ENCODE assay signal across 11 cellular contexts in genomic region chr1:32948905-32949304, GRCh38. TPM values are rescaled to one million over a fixed set of nuclear protein-coding genes. Genes with fewer than 3 reads are reported as not detected.
DNase-seq lines count a peak whose midpoint lies in the region; ATAC-seq and TF ChIP-seq lines count a peak whose summit lies in the region.
"Had no signal": no experiment of that assay in that cellular context is flagged by ENCODE, and none has a peak within 500 bp of the region (broad histone marks: within the 10 kb centered on the region; RNA-seq: fewer than 3 reads in every experiment).

No MANE protein-coding gene starts in this region.

- H3K4me3 ChIP-seq in epithelial cell of proximal tubule (ENCODE audit: low read depth, low read length) (no peak overlapping the region), muscle layer of colon (ENCODE audit: low read depth in 1 of 2, low read length in 2 of 2) (no peak overlapping the region), aorta (ENCODE audit: low read length in 2 of 2) (no peak overlapping the region)
- H3K4me3 ChIP-seq: lung had no signal

- H3K9me3 ChIP-seq in muscle layer of colon (ENCODE audit: low read length): no peaks in the 10 kb centered on the region
- no peaks in the 10 kb centered on the region for H3K9me3 ChIP-seq in aorta (ENCODE audit: control insufficient read depth, low read length)

- no peak for DNase-seq in activated CD4-positive, alpha-beta T cell treated with anti-CD3 and anti-CD28 coated beads for 36 hours
- no peak for DNase-seq in activated CD4-positive, alpha-beta T cell treated with anti-CD3 and anti-CD28 coated beads, Interleukin-2, amount 10 ng/mL, durations not matched to agents 7 days and 5 days
- DNase-seq in epithelial cell of proximal tubule (ENCODE audit: low read depth) (peak; percentile 80), aorta (no peak), NCI-H226 (no peak), caudate nucleus (lab: John Stamatoyannopoulos, UW) (no peak)
- DNase-seq: activated naive CD4-positive, alpha-beta T cell treated with anti-CD3 and anti-CD28 coated beads, Interleukin-2, amount 10 ng/mL, durations not matched to agents 7 days and 5 days had no signal

- WGBS in aorta, 2 donors: 4 to 6% methylated on average over 1 of the region's 1 CpG

- no peak overlapping the region for H3K9ac ChIP-seq in muscle layer of colon (ENCODE audit: low read length)

- no peaks in the 10 kb centered on the region for H3K27me3 Mint-ChIP-seq in activated CD4-positive, alpha-beta T cell treated with anti-CD3 and anti-CD28 coated beads for 36 hours
- no peaks in the 10 kb centered on the region for H3K27me3 Mint-ChIP-seq in activated CD4-positive, alpha-beta T cell treated with anti-CD3 and anti-CD28 coated beads, Interleukin-2, amount 10 ng/mL, durations not matched to agents 7 days and 5 days
- H3K27me3 Mint-ChIP-seq: activated naive CD4-positive, alpha-beta T cell treated with anti-CD3 and anti-CD28 coated beads, Interleukin-2, amount 10 ng/mL, durations not matched to agents 7 days and 5 days had no signal

- no peaks in the 10 kb centered on the region for H3K27me3 ChIP-seq in muscle layer of colon (ENCODE audit: control insufficient read depth in 1 of 2, insufficient read depth in 2 of 2, low read length in 2 of 2)
- no peaks in the 10 kb centered on the region for H3K27me3 ChIP-seq in aorta (ENCODE audit: control insufficient read depth in 1 of 2, insufficient read depth in 2 of 2, low read length in 1 of 2)

- peaks cover 30% of the 10 kb centered on the region for H3K36me3 ChIP-seq in muscle layer of colon (ENCODE audit: insufficient read depth, low read length)
- H3K36me3 ChIP-seq in aorta (ENCODE audit: control insufficient read depth in 1 of 2, insufficient read depth in 2 of 2, low read length in 1 of 2): peaks cover 0 to 3% of the 10 kb centered on the region in 2 donors

- intact Hi-C loops in activated CD4-positive, alpha-beta T cell treated with anti-CD3 and anti-CD28 coated beads for 36 hours (cut with DNase I, micrococcal nuclease): loop anchor here in 1 of 2 experiments (5.0 kb wide), 1 partner anchor 48 kb away; no protein-coding TSS in a partner anchor
- intact Hi-C loops in aorta (cut with DNase I): loop anchor here in 1 of 2 donors (5.0 kb wide), 1 partner anchor 38 kb away; no protein-coding TSS in a partner anchor

- H3K27ac ChIP-seq in muscle layer of colon (ENCODE audit: low read depth, low read length) (peak overlapping the region; percentile 44), aorta (ENCODE audit: low read depth in 1 of 2, low read length in 2 of 2) (no peak overlapping the region), caudate nucleus (ENCODE audit: low read depth, low read length) (no peak overlapping the region)

- peaks cover 28% of the 10 kb centered on the region for H3K36me3 Mint-ChIP-seq in activated CD4-positive, alpha-beta T cell treated with anti-CD3 and anti-CD28 coated beads for 36 hours (ENCODE audit: low read depth)
- peaks cover 40% of the 10 kb centered on the region for H3K36me3 Mint-ChIP-seq in activated CD4-positive, alpha-beta T cell treated with anti-CD3 and anti-CD28 coated beads, Interleukin-2, amount 10 ng/mL, durations not matched to agents 7 days and 5 days (ENCODE audit: low read depth)

- ATAC-seq in activated CD4-positive, alpha-beta T cell treated with anti-CD3 and anti-CD28 coated beads for 36 hours: no peak
- ATAC-seq in aorta (ENCODE audit: low FRiP score): peak; percentile 52
- no peak for ATAC-seq in HG03439 (IDR thresholded peaks at IDR 0.05; ENCODE audit: unreplicated experiment)
- ATAC-seq: Panc1 had no signal

- H3K4me1 Mint-ChIP-seq in activated CD4-positive, alpha-beta T cell treated with anti-CD3 and anti-CD28 coated beads for 36 hours: peaks cover 7% of the 10 kb centered on the region
- H3K4me1 Mint-ChIP-seq in activated CD4-positive, alpha-beta T cell treated with anti-CD3 and anti-CD28 coated beads, Interleukin-2, amount 10 ng/mL, durations not matched to agents 7 days and 5 days: peaks cover 12% of the 10 kb centered on the region

- CTCF ChIA-PET in activated CD4-positive, alpha-beta T cell treated with anti-CD3 and anti-CD28 coated beads for 36 hours (lab: Charles Lee): interaction anchor here (1.0 to 2.2 kb wide), 2 partner anchors 9 to 15 kb away, joined by 3 to 8 read pairs; no protein-coding TSS in a partner anchor
- CTCF ChIA-PET in activated CD4-positive, alpha-beta T cell treated with anti-CD3 and anti-CD28 coated beads, Interleukin-2, amount 10 ng/mL, durations not matched to agents 7 days and 5 days (lab: Charles Lee): interaction anchor here (0.7 to 1.6 kb wide), 2 partner anchors 16 to 144 kb away, joined by 3 read pairs; no protein-coding TSS in a partner anchor

- TF ChIP-seq CTCF in epithelial cell of proximal tubule (conservative IDR thresholded peaks at IDR 0.05; ENCODE audit: low read depth, low read length): no peak

- peak overlapping the region; percentile 5 for H3K27ac Mint-ChIP-seq in activated CD4-positive, alpha-beta T cell treated with anti-CD3 and anti-CD28 coated beads for 36 hours
- no peak overlapping the region for H3K27ac Mint-ChIP-seq in activated CD4-positive, alpha-beta T cell treated with anti-CD3 and anti-CD28 coated beads, Interleukin-2, amount 10 ng/mL, durations not matched to agents 7 days and 5 days
- H3K27ac Mint-ChIP-seq: activated naive CD4-positive, alpha-beta T cell treated with anti-CD3 and anti-CD28 coated beads, Interleukin-2, amount 10 ng/mL, durations not matched to agents 7 days and 5 days had no signal

- H3K4me1 ChIP-seq in muscle layer of colon (ENCODE audit: insufficient read depth, low read length) (peaks cover 26% of the 10 kb centered on the region), aorta (ENCODE audit: control insufficient read depth in 1 of 2, insufficient read depth in 2 of 2, low read length in 2 of 2) (peaks cover 6 to 10% of the 10 kb centered on the region in 2 donors)

- no peak overlapping the region for H3K4me3 Mint-ChIP-seq in activated CD4-positive, alpha-beta T cell treated with anti-CD3 and anti-CD28 coated beads for 36 hours
- H3K4me3 Mint-ChIP-seq in activated CD4-positive, alpha-beta T cell treated with anti-CD3 and anti-CD28 coated beads, Interleukin-2, amount 10 ng/mL, durations not matched to agents 7 days and 5 days: no peak overlapping the region
- H3K4me3 Mint-ChIP-seq: activated naive CD4-positive, alpha-beta T cell treated with anti-CD3 and anti-CD28 coated beads, Interleukin-2, amount 10 ng/mL, durations not matched to agents 7 days and 5 days had no signal

- POLR2A ChIA-PET in activated CD4-positive, alpha-beta T cell treated with anti-CD3 and anti-CD28 coated beads for 36 hours (lab: Charles Lee): interaction anchor here (0.5 kb wide), 1 partner anchor 105 kb away, joined by 4 read pairs; no protein-coding TSS in a partner anchor
- POLR2A ChIA-PET in activated CD4-positive, alpha-beta T cell treated with anti-CD3 and anti-CD28 coated beads, Interleukin-2, amount 10 ng/mL, durations not matched to agents 7 days and 5 days (lab: Charles Lee): no interaction called here

- no peaks in the 10 kb centered on the region for H3K9me3 Mint-ChIP-seq in activated CD4-positive, alpha-beta T cell treated with anti-CD3 and anti-CD28 coated beads for 36 hours (ENCODE audit: low read depth)
- no peaks in the 10 kb centered on the region for H3K9me3 Mint-ChIP-seq in activated CD4-positive, alpha-beta T cell treated with anti-CD3 and anti-CD28 coated beads, Interleukin-2, amount 10 ng/mL, durations not matched to agents 7 days and 5 days
- H3K9me3 Mint-ChIP-seq: activated naive CD4-positive, alpha-beta T cell treated with anti-CD3 and anti-CD28 coated beads, Interleukin-2, amount 10 ng/mL, durations not matched to agents 7 days and 5 days had no signal

RNA-seq across cellular contexts. Expression of gene RNF19B, which starts 15.7 kb away (rescaled TPM):
- 10 to 100 TPM; 22.5 to 23.9 TPM for total RNA-seq in activated CD4-positive, alpha-beta T cell treated with anti-CD3 and anti-CD28 coated beads for 36 hours
- total RNA-seq in activated CD4-positive, alpha-beta T cell treated with anti-CD3 and anti-CD28 coated beads, Interleukin-2, amount 10 ng/mL, durations not matched to agents 7 days and 5 days: 10 to 100 TPM; 18.4 to 20.1 TPM
- total RNA-seq in epithelial cell of proximal tubule (25.8 and 33.2 TPM in 2 replicates), aorta (10 to 100 TPM; 25.5 to 51.5 TPM)
- 10 to 100 TPM; 13.8 to 16.4 TPM for polyA plus RNA-seq in aorta

RNA-seq across cellular contexts. Expression of gene TMEM54, which starts 47.7 kb away (rescaled TPM):
- 1 to 10 TPM; 1.4 to 1.7 TPM for total RNA-seq in activated CD4-positive, alpha-beta T cell treated with anti-CD3 and anti-CD28 coated beads for 36 hours
- total RNA-seq in activated CD4-positive, alpha-beta T cell treated with anti-CD3 and anti-CD28 coated beads, Interleukin-2, amount 10 ng/mL, durations not matched to agents 7 days and 5 days: not detected
- total RNA-seq in epithelial cell of proximal tubule: 119 and 131 TPM in 2 replicates
- total RNA-seq in aorta: 10 to 100 TPM; 21.1 to 23.8 TPM
- 10 to 100 TPM; 25.3 to 77.5 TPM for polyA plus RNA-seq in aorta

Comparison
In these comparisons a context has a peak if more than half of its experiments do, and no peak if none do; other contexts are left out.
1. RNA of gene TMEM54, which starts 47.7 kb away (total RNA-seq): 119 to 131 TPM in epithelial cell of proximal tubule and 21.1 to 23.8 TPM in aorta; 1.4 to 1.7 TPM in activated CD4-positive, alpha-beta T cell treated with anti-CD3 and anti-CD28 coated beads for 36 hours and not detected in activated CD4-positive, alpha-beta T cell treated with anti-CD3 and anti-CD28 coated beads, Interleukin-2, amount 10 ng/mL, durations not matched to agents 7 days and 5 days; every median in the first group is over 4 times any median in the second.